ENCODE assay signal across 8 cellular contexts in the genomic region with DNA sequence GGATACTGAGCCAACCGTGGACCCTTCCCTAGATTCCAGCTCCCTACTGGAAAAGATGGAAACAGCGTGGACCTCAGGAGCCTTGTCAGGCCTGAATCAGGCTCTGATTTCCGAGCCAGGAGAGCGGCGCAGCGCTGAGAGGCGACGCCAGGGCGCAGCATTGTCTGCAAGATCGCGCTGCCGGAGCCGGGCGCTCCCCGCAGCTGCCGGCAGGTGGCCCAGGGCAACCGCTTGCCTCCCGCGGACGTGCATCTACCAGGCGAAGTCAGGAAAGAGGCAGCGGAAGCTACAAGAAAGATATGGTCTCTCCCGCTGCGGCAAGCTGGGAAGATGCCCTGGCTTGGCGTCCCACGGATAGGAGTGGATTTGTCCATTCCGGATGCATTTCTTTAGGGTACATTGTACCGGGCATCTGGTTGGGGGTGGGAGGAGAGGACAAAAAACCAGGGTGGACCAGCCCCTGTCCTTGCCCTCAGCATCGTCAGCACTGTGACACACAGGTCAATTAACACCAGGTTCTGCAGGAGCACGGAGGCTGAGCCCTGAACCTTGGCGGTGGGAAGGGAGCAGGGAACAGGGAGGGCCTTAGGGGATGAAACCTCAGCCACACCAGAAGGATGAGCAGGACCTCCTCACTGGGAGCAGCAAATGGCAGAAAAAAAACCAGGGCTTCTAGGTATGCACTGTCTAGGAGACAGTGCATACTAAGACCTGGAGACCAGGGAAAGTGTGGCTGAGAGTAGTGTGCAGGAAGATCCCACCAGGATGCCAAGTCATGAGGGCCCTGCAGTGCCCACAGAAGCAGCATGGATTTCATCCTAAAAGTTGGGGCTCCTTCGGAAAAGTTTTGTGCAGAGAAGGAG. TPM values are rescaled to one million over a fixed set of nuclear protein-coding genes. Genes with fewer than 3 reads are reported as not detected.
DNase-seq lines count a peak whose midpoint lies in the region; ATAC-seq and TF ChIP-seq lines count a peak whose summit lies in the region.

No MANE protein-coding gene starts in this region.

- DNase-seq in BJ (ENCODE audit: low read depth) (peak; percentile 7), GM19240 (ENCODE audit: insufficient read length, low spot score) (peak; percentile 61), NCI-H510A treated with DMSO at 0.1 percent for 48 hours (lab: John Stamatoyannopoulos, UW) (peak; percentile 34), chondrocyte (ENCODE audit: low spot score) (peak; percentile 94), left lobe of liver (ENCODE audit: low spot score) (peak; percentile 69)
- DNase-seq in activated CD4-positive, alpha-beta T cell treated with anti-CD3 and anti-CD28 coated beads for 4 hours = peak; percentile 81 to 85
- peak; percentile 87 for DNase-seq in stimulated activated CD4-positive, alpha-beta T cell treated with anti-CD3 and anti-CD28 coated beads, Interleukin-4, amount 100 ng/mL, for 24 hours

- peaks cover 7% of the 10 kb centered on the region for H3K27me3 Mint-ChIP-seq in chondrocyte (ENCODE audit: low read depth)

- no peaks in the 10 kb centered on the region for H3K27me3 ChIP-seq in BJ (ENCODE audit: control insufficient read depth, insufficient read depth, low read length)

- TF ChIP-seq CTCF in BJ (IDR thresholded peaks at IDR 0.05; ENCODE audit: insufficient read depth, low read depth, low read length) = peak; percentile 98
- TF ChIP-seq CTCF in chondrocyte (IDR thresholded peaks at IDR 0.05) = peak; percentile 97

- H3K36me3 Mint-ChIP-seq in chondrocyte (ENCODE audit: low read depth) = peaks cover 3% of the 10 kb centered on the region

- no peaks in the 10 kb centered on the region for H3K36me3 ChIP-seq in BJ (ENCODE audit: control insufficient read depth, insufficient read depth, low read length)

- H3K4me1 Mint-ChIP-seq in chondrocyte (ENCODE audit: low read depth) = peaks cover 9% of the 10 kb centered on the region

- no peak overlapping the region for H3K4me3 Mint-ChIP-seq in chondrocyte (ENCODE audit: unreplicated experiment)

- POLR2A ChIA-PET in BJ (lab: Charles Lee) = no interaction called here

- no peak overlapping the region for H3K27ac Mint-ChIP-seq in chondrocyte (ENCODE audit: unreplicated experiment)

- peak; percentile 73 for ATAC-seq in HG03378 (IDR thresholded peaks at IDR 0.05; ENCODE audit: unreplicated experiment)
- peak; percentile 97 for ATAC-seq in left lobe of liver

- H3K9me3 Mint-ChIP-seq in chondrocyte (ENCODE audit: low read depth) = no peaks in the 10 kb centered on the region

- CTCF ChIA-PET in BJ (lab: Yijun Ruan, JAX) = interaction anchor here (0.6 to 2.0 kb wide), 15 partner anchors 8 to 1991 kb away, joined by 3 to 11 read pairs (median 4); no protein-coding TSS in a partner anchor

- no peak overlapping the region for H3K4me3 ChIP-seq in BJ (ENCODE audit: low read depth, low read length)

RNA-seq across cellular contexts. Expression of gene SFXN1, which starts 55.9 kb away (rescaled TPM):
- polyA plus RNA-seq in BJ (2011; rRNA removed) = 89.9 and 103 TPM in 2 replicates
- 67.2 and 83.6 TPM in 2 replicates for polyA minus RNA-seq in BJ (2011; rRNA and poly(A)+ RNA removed)
- total RNA-seq in chondrocyte (51.8 to 58.9 TPM (median 57.4 TPM) in 3 replicates), left lobe of liver (81.0 TPM)

Comparison
In these comparisons a context has a peak if more than half of its experiments do, and no peak if none do; other contexts are left out.
1. DNase-seq: peak in every context shown above with its lines; median percentile 94 in chondrocyte; 87 in stimulated activated CD4-positive, alpha-beta T cell treated with anti-CD3 and anti-CD28 coated beads, Interleukin-4, amount 100 ng/mL, for 24 hours; 83 in activated CD4-positive, alpha-beta T cell treated with anti-CD3 and anti-CD28 coated beads for 4 hours; 69 in left lobe of liver; 61 in GM19240; 34 in NCI-H510A treated with DMSO at 0.1 percent for 48 hours; 7 in BJ.